20 cellular contexts compared by ENCODE assay signal in genomic region chr2:95282458-95282857, GRCh38. TPM values are rescaled to one million over a fixed set of nuclear protein-coding genes. Genes with fewer than 3 reads are reported as not detected.
DNase-seq lines count a peak whose midpoint lies in the region; FAIRE-seq and TF ChIP-seq lines count a peak whose summit lies in the region.
"Had no signal": no experiment of that assay in that cellular context is flagged by ENCODE, and none has a peak within 500 bp of the region (broad histone marks: within the 10 kb centered on the region; RNA-seq: fewer than 3 reads in every experiment).

No MANE protein-coding gene starts in this region.

- TF ChIP-seq CTCF in MCF 10A (IDR thresholded peaks at IDR 0.05; ENCODE audit: unreplicated experiment) = no peak
- TF ChIP-seq CTCF in mammary epithelial cell (conservative IDR thresholded peaks at IDR 0.05 in 1 of 2, IDR thresholded peaks at IDR 0.05 in 1 of 2; ENCODE audit: extremely low read depth in 1 of 2, insufficient read depth in 1 of 2, low read depth in 1 of 2, low read length in 2 of 2) = no peak
- no peak for TF ChIP-seq CTCF in kidney (IDR thresholded peaks at IDR 0.05; ENCODE audit: borderline replicate concordance, extremely low read depth, insufficient read depth)
- no peak for TF ChIP-seq CTCF in type B pancreatic cell (conservative IDR thresholded peaks at IDR 0.05)
- TF ChIP-seq CTCF in coronary artery (IDR thresholded peaks at IDR 0.05) = no peak

- H3K27me3 Mint-ChIP-seq in MCF 10A (ENCODE audit: insufficient read depth, unreplicated experiment) (no peaks in the 10 kb centered on the region), type B pancreatic cell (no peaks in the 10 kb centered on the region)
- H3K27me3 Mint-ChIP-seq: CD4-positive, alpha-beta memory T cell had no signal

- 30% methylated on average over 3 of the region's 3 CpGs for WGBS in mammary epithelial cell (ENCODE audit: low coverage, missing lambda C conversion rate)

- H3K27me3 ChIP-seq in mammary epithelial cell (ENCODE audit: insufficient read depth, low read length) = no peaks in the 10 kb centered on the region
- H3K27me3 ChIP-seq: BLaER1 had no signal

- peak; percentile 34 for DNase-seq in MCF 10A (ENCODE audit: unreplicated experiment)
- no peak for DNase-seq in mammary epithelial cell
- no peak for DNase-seq in HTR-8/SVneo (ENCODE audit: insufficient read length, low spot score)
- DNase-seq in kidney = peak; percentile 28
- no peak for DNase-seq in type B pancreatic cell (ENCODE audit: extremely low spot score, unreplicated experiment)
- DNase-seq in coronary artery (ENCODE audit: low spot score) = no peak
- DNase-seq in NCI-H82 treated with DMSO at 0.1 percent for 48 hours (lab: John Stamatoyannopoulos, UW; ENCODE audit: unreplicated experiment) = no peak
- DNase-seq: 8988T; CD4-positive, alpha-beta memory T cell; DMS153; DMS79; GDM1; GOT3; H7; HFFc6 had no signal

- H3K9me3 ChIP-seq in mammary epithelial cell (replicated peaks; ENCODE audit: insufficient read depth, low read length) = no peaks in the 10 kb centered on the region
- no peaks in the 10 kb centered on the region for H3K9me3 ChIP-seq in kidney (ENCODE audit: control insufficient read depth in 1 of 2, low read length in 2 of 2)
- H3K9me3 ChIP-seq: BLaER1 had no signal

- POLR2A ChIA-PET in MCF 10A (lab: Yijun Ruan, JAX) = no interaction called here

- H3K79me2 ChIP-seq in mammary epithelial cell (ENCODE audit: insufficient read depth, low read length) = peaks cover 16% of the 10 kb centered on the region

- H3K36me3 ChIP-seq in mammary epithelial cell (ENCODE audit: insufficient read depth, low read length) (peaks cover 15% of the 10 kb centered on the region), kidney (ENCODE audit: control insufficient read depth in 1 of 2, insufficient read depth in 2 of 2, low read length in 2 of 2) (peaks cover 0 to 8% of the 10 kb centered on the region in 2 donors)
- H3K36me3 ChIP-seq: BLaER1 had no signal

- no peak overlapping the region for H3K4me2 ChIP-seq in mammary epithelial cell (ENCODE audit: insufficient read depth, low read depth, low read length)
- H3K4me2 ChIP-seq: BLaER1 had no signal

- CTCF ChIA-PET in MCF 10A (lab: Yijun Ruan, JAX) = interaction anchor here (0.6 to 4.5 kb wide), 4 partner anchors 33 to 51 kb away, joined by 3 to 27 read pairs (median 4); no protein-coding TSS in a partner anchor
- CTCF ChIA-PET in mammary epithelial cell (lab: Charles Lee; ENCODE audit: low non-redundant PET) = no interaction called here

- H4K20me1 ChIP-seq in mammary epithelial cell (ENCODE audit: insufficient read depth, low read length) = no peaks in the 10 kb centered on the region
- H4K20me1 ChIP-seq: BLaER1 had no signal

- H2AFZ ChIP-seq in mammary epithelial cell (ENCODE audit: low read depth, low read length) = no peak overlapping the region

- H3K27ac ChIP-seq in mammary epithelial cell (ENCODE audit: insufficient read depth, low read depth, low read length) = no peak overlapping the region
- H3K27ac ChIP-seq in kidney (ENCODE audit: low read depth in 2 of 2, low read length in 2 of 2) = no peak overlapping the region
- no peak overlapping the region for H3K27ac ChIP-seq in coronary artery
- H3K27ac ChIP-seq: BLaER1 had no signal

- dilution Hi-C loops in mammary epithelial cell (cut with HindIII; ENCODE audit: low sequenced_read_pairs) = no loop called here

- H3K9me3 Mint-ChIP-seq in MCF 10A (ENCODE audit: unreplicated experiment) (no peaks in the 10 kb centered on the region), type B pancreatic cell (no peaks in the 10 kb centered on the region)
- H3K9me3 Mint-ChIP-seq: HFFc6 had no signal

- H3K4me1 Mint-ChIP-seq in MCF 10A (ENCODE audit: insufficient read depth, unreplicated experiment) = peaks cover 12% of the 10 kb centered on the region
- no peaks in the 10 kb centered on the region for H3K4me1 Mint-ChIP-seq in type B pancreatic cell (ENCODE audit: unreplicated experiment)
- H3K4me1 Mint-ChIP-seq: CD14-positive monocyte; CD4-positive, alpha-beta memory T cell had no signal

- H3K4me3 Mint-ChIP-seq in MCF 10A (ENCODE audit: unreplicated experiment) (no peak overlapping the region), type B pancreatic cell (no peak overlapping the region)
- H3K4me3 Mint-ChIP-seq: CD14-positive monocyte; CD4-positive, alpha-beta memory T cell; HFFc6 had no signal

- intact Hi-C loops in MCF 10A (cut with micrococcal nuclease) (no loop called here), mammary epithelial cell (cut with micrococcal nuclease) (no loop called here), kidney (cut with DNase I) (no loop called here)

- H3K4me3 ChIP-seq in mammary epithelial cell (replicated peaks in 1 of 3; ENCODE audit: insufficient read depth in 1 of 3, low read depth in 2 of 3, low read length in 3 of 3) (no peak overlapping the region), kidney (ENCODE audit: low read length in 2 of 2) (no peak overlapping the region), coronary artery (no peak overlapping the region)
- H3K4me3 ChIP-seq: BLaER1 had no signal

- FAIRE-seq in HTR-8/SVneo (lab: Jason Lieb, UNC) (peak; percentile 26), kidney (lab: Jason Lieb, UNC) (no peak)
- FAIRE-seq: GM12892, GM18507, HepG2 had no signal

- in situ Hi-C loops in mammary epithelial cell (cut with MboI; ENCODE audit: low sequenced_read_pairs in 2 of 2) = no loop called here

- no TSS peak for BruUV-seq in MCF 10A (replicated peaks; lab: Mats Ljungman, UMichigan)
- BruUV-seq in mammary epithelial cell (replicated peaks; lab: Mats Ljungman, UMichigan) = no TSS peak

- H3K36me3 Mint-ChIP-seq in MCF 10A (ENCODE audit: insufficient read depth, unreplicated experiment) = no peaks in the 10 kb centered on the region
- H3K36me3 Mint-ChIP-seq in type B pancreatic cell = no peaks in the 10 kb centered on the region
- H3K36me3 Mint-ChIP-seq: CD14-positive monocyte; CD4-positive, alpha-beta memory T cell had no signal

- H3K4me1 ChIP-seq in mammary epithelial cell (ENCODE audit: insufficient read depth, low read length) = peaks cover 14% of the 10 kb centered on the region
- peaks cover 0 to 5% of the 10 kb centered on the region in 2 donors for H3K4me1 ChIP-seq in kidney (ENCODE audit: control insufficient read depth in 1 of 2, insufficient read depth in 1 of 2, low read depth in 1 of 2, low read length in 2 of 2)
- H3K4me1 ChIP-seq: BLaER1 had no signal

- no peak overlapping the region for H3K9ac ChIP-seq in mammary epithelial cell (ENCODE audit: insufficient read depth, low read length)
- no peak overlapping the region for H3K9ac ChIP-seq in kidney (ENCODE audit: low read length in 2 of 2)
- H3K9ac ChIP-seq: BLaER1 had no signal

- H3K27ac Mint-ChIP-seq in MCF 10A (ENCODE audit: low read depth, unreplicated experiment) (peak overlapping the region; percentile 63), type B pancreatic cell (peak overlapping the region; percentile 18)
- H3K27ac Mint-ChIP-seq: CD4-positive, alpha-beta memory T cell; HFFc6 had no signal

RNA-seq across cellular contexts. Expression of gene PROM2, which starts 8.2 kb away (rescaled TPM):
- total RNA-seq in MCF 10A (2022) = 2.6 and 2.8 TPM in 2 replicates
- 10 to 100 TPM; 27.3 to 73.5 TPM for total RNA-seq in mammary epithelial cell
- polyA plus RNA-seq in mammary epithelial cell = 48.8 TPM
- polyA minus RNA-seq in mammary epithelial cell = 88.2 TPM
- 65.6 TPM for total RNA-seq in kidney
- polyA plus RNA-seq in kidney (ENCODE audit: insufficient read depth, low read depth, low replicate concordance) = 55.6 TPM
- 18.5 and 31.5 TPM in 2 replicates for total RNA-seq in type B pancreatic cell (ENCODE audit: low replicate concordance)
- total RNA-seq: HepG2 had no signal
- polyA plus RNA-seq: CD14-positive monocyte; CD4-positive, alpha-beta memory T cell; HepG2 had no signal

RNA-seq across cellular contexts. Expression of gene KCNIP3, which starts 14.7 kb away (rescaled TPM):
- 9.5 and 15.6 TPM in 2 replicates for total RNA-seq in MCF 10A (2022)
- total RNA-seq in mammary epithelial cell = 10 to 100 TPM in 1 of 2 donors, 1 to 10 TPM in 1; 4.8 to 14.8 TPM
- 5.4 TPM for polyA plus RNA-seq in mammary epithelial cell
- 3.7 TPM for polyA minus RNA-seq in mammary epithelial cell
- total RNA-seq in kidney = 27.6 TPM
- polyA plus RNA-seq in kidney (ENCODE audit: insufficient read depth, low read depth, low replicate concordance) = 14.8 TPM
- total RNA-seq in type B pancreatic cell (ENCODE audit: low replicate concordance) = 5.1 and 5.3 TPM in 2 replicates
- total RNA-seq: CD4-positive, alpha-beta memory T cell; HepG2 had no signal
- polyA plus RNA-seq: CD14-positive monocyte; CD4-positive, alpha-beta memory T cell; HepG2 had no signal

Comparison
In these comparisons a context has a peak if more than half of its experiments do, and no peak if none do; other contexts are left out.
1. DNase-seq: peak in MCF 10A (single experiment) and kidney (single experiment); none in mammary epithelial cell (single experiment), HTR-8/SVneo (single experiment), type B pancreatic cell (single experiment), coronary artery (single experiment) and NCI-H82 treated with DMSO at 0.1 percent for 48 hours (single experiment).